Comparison of ENCODE assay signal across 1 cellular context in the genomic region with DNA sequence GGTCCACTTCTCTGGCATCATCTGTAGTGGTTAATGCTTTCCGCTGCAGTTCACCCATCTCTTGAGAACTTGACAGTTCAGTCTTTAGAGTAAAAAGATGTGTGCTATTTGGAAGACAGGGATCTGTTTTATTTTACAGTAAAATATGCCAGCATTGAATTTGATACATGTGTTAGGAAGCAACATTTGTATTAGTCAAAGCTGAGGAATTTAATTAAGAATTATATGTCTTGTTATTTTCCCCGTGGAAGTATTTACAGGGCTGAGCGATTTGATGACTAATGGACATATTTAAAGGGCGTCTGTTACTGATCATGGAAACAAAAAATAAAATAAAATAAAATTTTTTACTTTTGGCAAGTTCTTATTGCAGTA.
TF ChIP-seq lines count a peak whose summit lies in the region.

No MANE protein-coding gene starts in this region.

TF ChIP-seq in SK-N-SH treated with all-trans-retinoic acid at 6 μM for 48 hours, 23 proteins besides CTCF, POLR2A, EP300 and RAD21 (continued from another document):
- TF ChIP-seq, protein P1, sequence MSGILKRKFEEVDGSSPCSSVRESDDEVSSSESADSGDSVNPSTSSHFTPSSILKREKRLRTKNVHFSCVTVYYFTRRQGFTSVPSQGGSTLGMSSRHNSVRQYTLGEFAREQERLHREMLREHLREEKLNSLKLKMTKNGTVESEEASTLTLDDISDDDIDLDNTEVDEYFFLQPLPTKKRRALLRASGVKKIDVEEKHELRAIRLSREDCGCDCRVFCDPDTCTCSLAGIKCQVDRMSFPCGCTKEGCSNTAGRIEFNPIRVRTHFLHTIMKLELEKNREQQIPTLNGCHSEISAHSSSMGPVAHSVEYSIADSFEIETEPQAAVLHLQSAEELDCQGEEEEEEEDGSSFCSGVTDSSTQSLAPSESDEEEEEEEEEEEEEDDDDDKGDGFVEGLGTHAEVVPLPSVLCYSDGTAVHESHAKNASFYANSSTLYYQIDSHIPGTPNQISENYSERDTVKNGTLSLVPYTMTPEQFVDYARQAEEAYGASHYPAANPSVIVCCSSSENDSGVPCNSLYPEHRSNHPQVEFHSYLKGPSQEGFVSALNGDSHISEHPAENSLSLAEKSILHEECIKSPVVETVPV (CRISPR knock-in tag; IDR thresholded peaks at IDR 0.05), result peak; percentile 78; the same call in 1 of the 2 replicates
- TF ChIP-seq OSR1 (CRISPR knock-in tag; IDR thresholded peaks at IDR 0.05) (no peak), BACH2 (CRISPR knock-in tag; IDR thresholded peaks at IDR 0.05; ENCODE audit: borderline replicate concordance) (no peak), ZFP30 (CRISPR knock-in tag; IDR thresholded peaks at IDR 0.05) (no peak), GLIS3 (CRISPR knock-in tag; IDR thresholded peaks at IDR 0.05) (no peak; the same call in 1 of the 2 replicates)
- TF ChIP-seq, protein P2, sequence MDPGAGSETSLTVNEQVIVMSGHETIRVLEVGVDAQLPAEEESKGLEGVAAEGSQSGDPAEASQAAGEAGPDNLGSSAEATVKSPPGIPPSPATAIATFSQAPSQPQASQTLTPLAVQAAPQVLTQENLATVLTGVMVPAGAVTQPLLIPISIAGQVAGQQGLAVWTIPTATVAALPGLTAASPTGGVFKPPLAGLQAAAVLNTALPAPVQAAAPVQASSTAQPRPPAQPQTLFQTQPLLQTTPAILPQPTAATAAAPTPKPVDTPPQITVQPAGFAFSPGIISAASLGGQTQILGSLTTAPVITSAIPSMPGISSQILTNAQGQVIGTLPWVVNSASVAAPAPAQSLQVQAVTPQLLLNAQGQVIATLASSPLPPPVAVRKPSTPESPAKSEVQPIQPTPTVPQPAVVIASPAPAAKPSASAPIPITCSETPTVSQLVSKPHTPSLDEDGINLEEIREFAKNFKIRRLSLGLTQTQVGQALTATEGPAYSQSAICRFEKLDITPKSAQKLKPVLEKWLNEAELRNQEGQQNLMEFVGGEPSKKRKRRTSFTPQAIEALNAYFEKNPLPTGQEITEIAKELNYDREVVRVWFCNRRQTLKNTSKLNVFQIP (CRISPR knock-in tag; IDR thresholded peaks at IDR 0.05; ENCODE audit: borderline replicate concordance, low read depth), result peak; percentile 79; the same call in 1 of the 2 replicates
